ENCODE assay signal across 1 cellular context in genomic region chr3:149608987-149609386, GRCh38.
TF ChIP-seq lines count a peak whose summit lies in the region.

No MANE protein-coding gene starts in this region.

TF ChIP-seq in A549, 52 proteins besides CTCF, POLR2A, EP300 and RAD21 (continued from another document):
- TF ChIP-seq REST (IDR thresholded peaks at IDR 0.05), result no peak
- no peak for TF ChIP-seq KDM5A (IDR thresholded peaks at IDR 0.05)
- no peak for TF ChIP-seq POLR2AphosphoS2 (conservative IDR thresholded peaks at IDR 0.05; ENCODE audit: low read length)
- TF ChIP-seq BHLHE40 (IDR thresholded peaks at IDR 0.05; ENCODE audit: low read depth, low read length), result no peak
- no peak for TF ChIP-seq CBX2 (IDR thresholded peaks at IDR 0.05; ENCODE audit: borderline replicate concordance, low read depth)
- no peak for TF ChIP-seq TP53 (CRISPR knock-in tag; IDR thresholded peaks at IDR 0.05)
- no peak for TF ChIP-seq FOXS1 (CRISPR knock-in tag; IDR thresholded peaks at IDR 0.05)
- no peak for TF ChIP-seq TFCP2L1 (CRISPR knock-in tag; IDR thresholded peaks at IDR 0.05)
- TF ChIP-seq MAX (IDR thresholded peaks at IDR 0.05), result no peak
